In the genomic region with DNA sequence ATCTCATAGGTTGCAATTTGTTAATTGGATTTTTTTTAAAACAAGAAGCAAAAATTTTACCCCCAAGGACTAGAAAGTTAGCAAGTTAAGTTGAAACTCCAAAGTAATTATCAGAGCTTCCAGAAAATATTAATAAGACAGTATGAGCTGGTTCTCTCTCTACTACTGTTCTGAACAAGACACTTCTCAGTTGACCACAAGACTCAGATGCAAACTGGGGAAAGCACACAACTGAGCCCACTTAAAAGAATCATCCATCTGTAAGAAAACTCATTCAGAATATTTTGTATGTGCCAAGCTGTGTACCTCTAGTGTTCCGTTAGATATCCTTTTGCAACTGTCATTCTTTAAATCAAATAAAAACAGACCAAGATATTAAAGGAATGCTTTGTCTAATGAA, we compare ENCODE assay signal across 16 cellular contexts. TPM values are rescaled to one million over a fixed set of nuclear protein-coding genes. Genes with fewer than 3 reads are reported as not detected.
DNase-seq lines count a peak whose midpoint lies in the region; ATAC-seq and TF ChIP-seq lines count a peak whose summit lies in the region.
"Had no signal": no experiment of that assay in that cellular context is flagged by ENCODE, and none has a peak within 500 bp of the region (broad histone marks: within the 10 kb centered on the region; RNA-seq: fewer than 3 reads in every experiment).

No MANE protein-coding gene starts in this region.

- no peak for TF ChIP-seq RAD21 in neural cell (conservative IDR thresholded peaks at IDR 0.05)

- H3K36me3 ChIP-seq in left ventricle myocardium inferior (no peaks in the 10 kb centered on the region), neural cell (ENCODE audit: insufficient read depth, low read length) (peaks cover 6% of the 10 kb centered on the region), vagina (no peaks in the 10 kb centered on the region)
- H3K36me3 ChIP-seq: adrenal gland had no signal

- H3K27me3 ChIP-seq in left ventricle myocardium inferior (ENCODE audit: low read depth): no peaks in the 10 kb centered on the region
- no peaks in the 10 kb centered on the region for H3K27me3 ChIP-seq in dorsolateral prefrontal cortex
- H3K27me3 ChIP-seq in neural cell (ENCODE audit: insufficient read depth, low read depth, low read length): no peaks in the 10 kb centered on the region
- no peaks in the 10 kb centered on the region for H3K27me3 ChIP-seq in vagina
- H3K27me3 ChIP-seq: adrenal gland had no signal

- no peak overlapping the region for H3K9ac ChIP-seq in neural cell (ENCODE audit: low read length)

- no peak for TF ChIP-seq EP300 in neural cell (conservative IDR thresholded peaks at IDR 0.05; ENCODE audit: poor library complexity, severe bottlenecking)

- no peak for TF ChIP-seq POLR2A in vagina (IDR thresholded peaks at IDR 0.05)

- peaks cover 46% of the 10 kb centered on the region for H3K4me1 ChIP-seq in left ventricle myocardium inferior
- peaks cover 22% of the 10 kb centered on the region for H3K4me1 ChIP-seq in vagina
- H3K4me1 ChIP-seq: psoas muscle had no signal

- no peak for TF ChIP-seq CTCF in left ventricle myocardium inferior (IDR thresholded peaks at IDR 0.05; ENCODE audit: borderline replicate concordance)
- no peak for TF ChIP-seq CTCF in dorsolateral prefrontal cortex (IDR thresholded peaks at IDR 0.05 in 54 of 56, conservative IDR thresholded peaks at IDR 0.05 in 2 of 56; ENCODE audit: low read depth in 1 of 56, partially characterized antibody in 56 of 56)
- TF ChIP-seq CTCF in neural cell (IDR thresholded peaks at IDR 0.05; ENCODE audit: poor library complexity, severe bottlenecking): no peak
- TF ChIP-seq CTCF in vagina (IDR thresholded peaks at IDR 0.05): no peak

- H3K4me3 ChIP-seq in left ventricle myocardium inferior (peak overlapping the region; percentile 46), dorsolateral prefrontal cortex (peak overlapping the region in 38 of 59 donors; percentile 1 to 53 (median 36)), neural cell (ENCODE audit: low read length) (peak overlapping the region; percentile 19), vagina (no peak overlapping the region)
- H3K4me3 ChIP-seq: A549, adrenal gland, psoas muscle had no signal

- H4K20me1 ChIP-seq in neural cell (ENCODE audit: insufficient read depth): peaks cover 88% of the 10 kb centered on the region

- H3K9me3 ChIP-seq in left ventricle myocardium inferior (replicated peaks) (no peaks in the 10 kb centered on the region), neural cell (ENCODE audit: low read length) (no peaks in the 10 kb centered on the region), vagina (no peaks in the 10 kb centered on the region)
- H3K9me3 ChIP-seq: A549, adrenal gland, psoas muscle had no signal

- H3K4me2 ChIP-seq in neural cell (ENCODE audit: low read length): no peak overlapping the region
- H3K4me2 ChIP-seq: A549 had no signal

- no peak for ATAC-seq in left cardiac atrium
- ATAC-seq: stimulated activated memory B cell treated with anti-CD40 and anti-IgM and Interleukin-4, amounts not matched to agents 10 μg/mL and 1 μg/mL and 100 μg/mL, for 72 hours had no signal

- DNase-seq in left ventricle myocardium inferior (no peak), left cardiac atrium (no peak), dorsolateral prefrontal cortex (no peak), vagina (ENCODE audit: extremely low spot score in 2 of 2) (no peak), NOMO-1 treated with dmso at 0.1 percent for 144 hours (lab: John Stamatoyannopoulos, UW; ENCODE audit: unreplicated experiment) (no peak), DMS 273 (lab: John Stamatoyannopoulos, UW; ENCODE audit: unreplicated experiment) (no peak), cerebellum (ENCODE audit: low spot score) (no peak)
- DNase-seq: activated CD4-positive, CD25-positive, alpha-beta regulatory T cell; MV-4-11; NCI-H1930; T-helper 2 cell had no signal

- H3K27ac ChIP-seq in left ventricle myocardium inferior (replicated peaks) (peak overlapping the region; percentile 71), dorsolateral prefrontal cortex (peak overlapping the region in 53 of 59 donors; percentile 5 to 84 (median 75)), neural cell (ENCODE audit: low read length) (no peak overlapping the region), vagina (peak overlapping the region; percentile 62)
- H3K27ac ChIP-seq: A549, psoas muscle had no signal

- peaks cover 99% of the 10 kb centered on the region for H3K79me2 ChIP-seq in neural cell (replicated peaks; ENCODE audit: insufficient read depth, low read length)

- peaks cover under 1% of the 10 kb centered on the region for H3F3A ChIP-seq in neural cell (ENCODE audit: insufficient read depth, low read length, poor library complexity, severe bottlenecking)

- H3K9me2 ChIP-seq in neural cell (ENCODE audit: insufficient read depth, low read length): no peaks in the 10 kb centered on the region

- H2AFZ ChIP-seq in neural cell (ENCODE audit: low read depth, low read length): no peak overlapping the region

- intact Hi-C loops in left ventricle myocardium inferior (cut with micrococcal nuclease): no loop called here
- intact Hi-C loops in left cardiac atrium (cut with DNase I): no loop called here
- intact Hi-C loops in dorsolateral prefrontal cortex (cut with DNase I): no loop called here
- intact Hi-C loops in vagina (cut with DNase I): no loop called here

TF ChIP-seq in neural cell, 6 proteins besides CTCF, POLR2A, EP300 and RAD21:
- no peak for TF ChIP-seq POLR2AphosphoS5 (IDR thresholded peaks at IDR 0.05)
- TF ChIP-seq TAF1 (IDR thresholded peaks at IDR 0.05; ENCODE audit: low read depth): no peak
- no peak for TF ChIP-seq MXI1 (conservative IDR thresholded peaks at IDR 0.05; ENCODE audit: poor library complexity, severe bottlenecking)
- TF ChIP-seq EZH2 (IDR thresholded peaks at IDR 0.05; ENCODE audit: borderline replicate concordance, insufficient read depth, low read length, poor library complexity, severe bottlenecking): no peak
- TF ChIP-seq, protein P1, sequence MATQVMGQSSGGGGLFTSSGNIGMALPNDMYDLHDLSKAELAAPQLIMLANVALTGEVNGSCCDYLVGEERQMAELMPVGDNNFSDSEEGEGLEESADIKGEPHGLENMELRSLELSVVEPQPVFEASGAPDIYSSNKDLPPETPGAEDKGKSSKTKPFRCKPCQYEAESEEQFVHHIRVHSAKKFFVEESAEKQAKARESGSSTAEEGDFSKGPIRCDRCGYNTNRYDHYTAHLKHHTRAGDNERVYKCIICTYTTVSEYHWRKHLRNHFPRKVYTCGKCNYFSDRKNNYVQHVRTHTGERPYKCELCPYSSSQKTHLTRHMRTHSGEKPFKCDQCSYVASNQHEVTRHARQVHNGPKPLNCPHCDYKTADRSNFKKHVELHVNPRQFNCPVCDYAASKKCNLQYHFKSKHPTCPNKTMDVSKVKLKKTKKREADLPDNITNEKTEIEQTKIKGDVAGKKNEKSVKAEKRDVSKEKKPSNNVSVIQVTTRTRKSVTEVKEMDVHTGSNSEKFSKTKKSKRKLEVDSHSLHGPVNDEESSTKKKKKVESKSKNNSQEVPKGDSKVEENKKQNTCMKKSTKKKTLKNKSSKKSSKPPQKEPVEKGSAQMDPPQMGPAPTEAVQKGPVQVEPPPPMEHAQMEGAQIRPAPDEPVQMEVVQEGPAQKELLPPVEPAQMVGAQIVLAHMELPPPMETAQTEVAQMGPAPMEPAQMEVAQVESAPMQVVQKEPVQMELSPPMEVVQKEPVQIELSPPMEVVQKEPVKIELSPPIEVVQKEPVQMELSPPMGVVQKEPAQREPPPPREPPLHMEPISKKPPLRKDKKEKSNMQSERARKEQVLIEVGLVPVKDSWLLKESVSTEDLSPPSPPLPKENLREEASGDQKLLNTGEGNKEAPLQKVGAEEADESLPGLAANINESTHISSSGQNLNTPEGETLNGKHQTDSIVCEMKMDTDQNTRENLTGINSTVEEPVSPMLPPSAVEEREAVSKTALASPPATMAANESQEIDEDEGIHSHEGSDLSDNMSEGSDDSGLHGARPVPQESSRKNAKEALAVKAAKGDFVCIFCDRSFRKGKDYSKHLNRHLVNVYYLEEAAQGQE (IDR thresholded peaks at IDR 0.05; ENCODE audit: borderline replicate concordance): no peak
- no peak for TF ChIP-seq SMC3 (conservative IDR thresholded peaks at IDR 0.05; ENCODE audit: poor library complexity)
TF ChIP-seq in neural cell: peak in this region for 0.

RNA-seq across cellular contexts. Expression of a gene that starts 60.0 kb away (rescaled TPM):
- total RNA-seq in left ventricle myocardium inferior: 73.2 TPM
- 100 to 1,000 TPM; 163 to 224 TPM for total RNA-seq in left cardiac atrium
- total RNA-seq in dorsolateral prefrontal cortex: 1,000 to 10,000 TPM in 95 of 120 experiments, 100 to 1,000 TPM in 25; 523 to 1,758 (median 1,258) TPM
- polyA plus RNA-seq in neural cell: 234 and 235 TPM in 2 replicates
- polyA minus RNA-seq in neural cell: 1,949 and 2,637 TPM in 2 replicates
- 386 TPM for total RNA-seq in vagina
- 564 TPM for total RNA-seq in cerebellum

Comparison
In these comparisons a context has a peak if more than half of its experiments do, and no peak if none do; other contexts are left out.
1. H3K4me3 ChIP-seq: peak in left ventricle myocardium inferior (single experiment), dorsolateral prefrontal cortex (38 of 59) and neural cell (single experiment); none in vagina (0 of 2).